8 cellular contexts compared by ENCODE assay signal in the genomic region with DNA sequence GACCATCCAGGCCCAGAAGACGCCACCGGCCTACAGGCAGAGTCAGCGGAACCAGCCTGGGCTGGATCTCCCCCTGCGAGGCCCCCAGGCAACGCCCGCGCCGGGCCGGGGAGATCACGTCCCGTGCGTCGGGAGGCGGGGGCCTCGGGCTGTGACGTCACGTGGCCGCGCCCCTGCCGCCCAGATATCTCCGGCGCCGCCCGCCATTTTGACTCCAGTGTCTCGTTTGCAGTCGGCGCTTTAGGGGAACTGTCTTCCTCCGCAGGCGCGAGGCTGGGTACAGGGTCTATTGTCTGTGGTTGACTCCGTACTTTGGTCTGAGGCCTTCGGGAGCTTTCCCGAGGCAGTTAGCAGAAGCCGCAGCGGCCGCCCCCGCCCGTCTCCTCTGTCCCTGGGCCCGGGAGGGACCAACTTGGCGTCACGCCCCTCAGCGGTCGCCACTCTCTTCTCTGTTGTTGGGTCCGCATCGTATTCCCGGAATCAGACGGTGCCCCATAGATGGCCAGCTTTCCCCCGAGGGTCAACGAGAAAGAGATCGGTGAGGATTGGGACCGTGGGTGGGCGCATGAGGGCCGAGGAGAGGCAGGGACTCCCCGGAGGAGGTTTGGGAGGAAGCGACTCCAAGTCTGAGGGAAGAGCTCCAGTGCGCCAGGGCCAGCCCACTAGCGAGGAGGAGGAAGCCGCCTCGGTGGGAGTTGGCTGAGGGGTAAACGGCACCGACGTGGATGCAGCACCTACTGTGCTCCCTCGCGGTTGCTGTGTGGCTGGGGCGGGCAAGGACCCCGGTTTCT. TPM values are rescaled to one million over a fixed set of nuclear protein-coding genes. Genes with fewer than 3 reads are reported as not detected.
DNase-seq lines count a peak whose midpoint lies in the region; ATAC-seq, FAIRE-seq and TF ChIP-seq lines count a peak whose summit lies in the region.

A gene with protein sequence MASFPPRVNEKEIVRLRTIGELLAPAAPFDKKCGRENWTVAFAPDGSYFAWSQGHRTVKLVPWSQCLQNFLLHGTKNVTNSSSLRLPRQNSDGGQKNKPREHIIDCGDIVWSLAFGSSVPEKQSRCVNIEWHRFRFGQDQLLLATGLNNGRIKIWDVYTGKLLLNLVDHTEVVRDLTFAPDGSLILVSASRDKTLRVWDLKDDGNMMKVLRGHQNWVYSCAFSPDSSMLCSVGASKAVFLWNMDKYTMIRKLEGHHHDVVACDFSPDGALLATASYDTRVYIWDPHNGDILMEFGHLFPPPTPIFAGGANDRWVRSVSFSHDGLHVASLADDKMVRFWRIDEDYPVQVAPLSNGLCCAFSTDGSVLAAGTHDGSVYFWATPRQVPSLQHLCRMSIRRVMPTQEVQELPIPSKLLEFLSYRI (plus strand): TSS at position 217 of the 791 bp plus-strand sequence. CDS start 282 bp downstream, at position 499.

- H3K4me1 ChIP-seq in OCI-LY1 (ENCODE audit: insufficient read depth, low read length, severe bottlenecking) (peaks cover 39% of the 10 kb centered on the region), endothelial cell of umbilical vein (ENCODE audit: control insufficient read depth, extremely low read depth, insufficient read depth, low read length) (peaks cover 14% of the 10 kb centered on the region)

- H3K4me2 ChIP-seq in OCI-LY1 (ENCODE audit: low read length) (peak within 1 kb of the TSS; percentile 67), endothelial cell of umbilical vein (ENCODE audit: insufficient read depth, low read length) (peak within 1 kb of the TSS; percentile 97)

- TF ChIP-seq POLR2A in endothelial cell of umbilical vein (IDR thresholded peaks at IDR 0.05; ENCODE audit: low read depth, low read length) = peak; percentile 99

- H3F3A ChIP-seq in OCI-LY1 (ENCODE audit: insufficient read depth, low read length) = no peaks in the 10 kb centered on the region

- H3K9me1 ChIP-seq in endothelial cell of umbilical vein (replicated peaks; ENCODE audit: control insufficient read depth, extremely low read depth, insufficient read depth, low read length) = no peaks in the 10 kb centered on the region

- TF ChIP-seq CTCF in OCI-LY1 (IDR thresholded peaks at IDR 0.05; ENCODE audit: low read length) (no peak; the same call in 1 of the 2 replicates), endothelial cell of umbilical vein (IDR thresholded peaks at IDR 0.05; ENCODE audit: extremely low read depth in 1 of 2, insufficient read depth in 1 of 2, low read depth in 1 of 2, low read length in 2 of 2) (no peak)

- peaks cover 49% of the 10 kb centered on the region for H3K79me2 ChIP-seq in OCI-LY1 (ENCODE audit: insufficient read depth, low read length)
- H3K79me2 ChIP-seq in endothelial cell of umbilical vein (ENCODE audit: control insufficient read depth, insufficient read depth, low read length) = peaks cover 50% of the 10 kb centered on the region

- POLR2A ChIA-PET in endothelial cell of umbilical vein (lab: Charles Lee) = interaction anchor here (0.6 to 2.6 kb wide), 19 partner anchors 9 to 90 kb away, joined by 3 to 20 read pairs (median 4); no protein-coding TSS in a partner anchor

- peak; percentile 67 for ATAC-seq in GM21528 (IDR thresholded peaks at IDR 0.05; ENCODE audit: low FRiP score, unreplicated experiment)

- H3K27me3 ChIP-seq in OCI-LY1 (ENCODE audit: insufficient read depth, low read length) = no peaks in the 10 kb centered on the region
- H3K27me3 ChIP-seq in endothelial cell of umbilical vein (ENCODE audit: control insufficient read depth in 2 of 2, insufficient read depth in 2 of 2, low read length in 2 of 2) = no peaks in the 10 kb centered on the region

- BruUV-seq in endothelial cell of umbilical vein (replicated peaks; lab: Mats Ljungman, UMichigan) = TSS peak; percentile 82

- H3K9me3 ChIP-seq in OCI-LY1 (ENCODE audit: low read length) = no peaks in the 10 kb centered on the region
- no peaks in the 10 kb centered on the region for H3K9me3 ChIP-seq in endothelial cell of umbilical vein (replicated peaks; ENCODE audit: control insufficient read depth, insufficient read depth, low read length)

- FAIRE-seq in endothelial cell of umbilical vein (lab: Jason Lieb, UNC) = peak; percentile 69

- CTCF ChIA-PET in endothelial cell of umbilical vein (lab: Charles Lee) = interaction anchor here (0.7 to 11.2 kb wide), 13 partner anchors 10 to 306 kb away, joined by 3 to 109 read pairs (median 7); no protein-coding TSS in a partner anchor

- no peaks in the 10 kb centered on the region for H3K36me3 ChIP-seq in OCI-LY1 (ENCODE audit: insufficient read depth, low read length)
- peaks cover 0 to 4% of the 10 kb centered on the region in 2 experiments for H3K36me3 ChIP-seq in endothelial cell of umbilical vein (ENCODE audit: control insufficient read depth in 2 of 2, extremely low read depth in 1 of 2, insufficient read depth in 2 of 2, low read length in 2 of 2)

- H3K4me3 ChIP-seq in OCI-LY1 (ENCODE audit: low read depth, low read length, poor library complexity, severe bottlenecking) = peak within 1 kb of the TSS; percentile 91
- peak within 1 kb of the TSS; percentile 45 to 96 (median 86) for H3K4me3 ChIP-seq in endothelial cell of umbilical vein (replicated peaks in 1 of 3; ENCODE audit: insufficient read depth in 1 of 3, low read depth in 1 of 3, low read length in 3 of 3)

- H3K9me2 ChIP-seq in OCI-LY1 (ENCODE audit: low read depth, low read length) = no peaks in the 10 kb centered on the region

- H4K20me1 ChIP-seq in OCI-LY1 (ENCODE audit: insufficient read depth, low read length) (no peaks in the 10 kb centered on the region), endothelial cell of umbilical vein (replicated peaks; ENCODE audit: control insufficient read depth, extremely low read depth, insufficient read depth, low read length) (no peaks in the 10 kb centered on the region)

- DNase-seq in DMS114 treated with DMSO at 0.1 percent for 48 hours (lab: John Stamatoyannopoulos, UW; ENCODE audit: unreplicated experiment) (peak; percentile 83), HuH-7.5 (ENCODE audit: low spot score) (peak; percentile 85), activated T-cell treated with anti-CD3 and anti-CD28 coated beads for 1 hour (ENCODE audit: low read depth) (peak; percentile 90), endothelial cell of umbilical vein (ENCODE audit: low read depth, low spot score) (peak; percentile 90), middle frontal gyrus (ENCODE audit: extremely low spot score, low spot score) (peak; percentile 91)
- peak; percentile 80 to 84 for DNase-seq in stimulated activated CD8-positive, alpha-beta memory T cell treated with anti-CD3 and anti-CD28 coated beads, Interleukin-2, amount 100 ng/mL, for 1 hour (ENCODE audit: low read depth in 2 of 2)

- dilution Hi-C loops in endothelial cell of umbilical vein (cut with MboI; ENCODE audit: extremely low pct_ligation_motif_present, low sequenced_read_pairs) = no loop called here

- H3K27ac ChIP-seq in OCI-LY1 (ENCODE audit: low read depth, low read length, poor library complexity, severe bottlenecking) = peak within 1 kb of the TSS; percentile 85
- H3K27ac ChIP-seq in endothelial cell of umbilical vein (ENCODE audit: insufficient read depth, low read depth, low read length) = peak within 1 kb of the TSS; percentile 94

- H3K9ac ChIP-seq in OCI-LY1 (ENCODE audit: low read length) = peak within 1 kb of the TSS; percentile 92
- H3K9ac ChIP-seq in endothelial cell of umbilical vein (replicated peaks; ENCODE audit: extremely low read depth, insufficient read depth, low read length) = peak within 1 kb of the TSS; percentile 96

- peak within 1 kb of the TSS; percentile 25; the same call in 1 of the 2 replicates for H2AFZ ChIP-seq in OCI-LY1 (ENCODE audit: low read length)
- H2AFZ ChIP-seq in endothelial cell of umbilical vein (ENCODE audit: low read depth, low read length) = peak within 1 kb of the TSS; percentile 71

- intact Hi-C loops in endothelial cell of umbilical vein (cut with micrococcal nuclease) = loop anchor here (1.0 to 2.0 kb wide), 8 partner anchors 9 to 59 kb away; no protein-coding TSS in a partner anchor

TF ChIP-seq in endothelial cell of umbilical vein, 7 proteins besides CTCF, POLR2A, EP300 and RAD21:
- TF ChIP-seq GATA2 (IDR thresholded peaks at IDR 0.05; ENCODE audit: insufficient read depth, insufficient read length, low read depth, low read length) (no peak), POLR2AphosphoS5 (IDR thresholded peaks at IDR 0.05; ENCODE audit: insufficient read depth, low read depth, low read length) (peak; percentile 99), FOS (IDR thresholded peaks at IDR 0.05; ENCODE audit: borderline replicate concordance, insufficient read depth, low read length) (no peak)
- TF ChIP-seq, protein P1, sequence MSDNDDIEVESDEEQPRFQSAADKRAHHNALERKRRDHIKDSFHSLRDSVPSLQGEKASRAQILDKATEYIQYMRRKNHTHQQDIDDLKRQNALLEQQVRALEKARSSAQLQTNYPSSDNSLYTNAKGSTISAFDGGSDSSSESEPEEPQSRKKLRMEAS (IDR thresholded peaks at IDR 0.05; ENCODE audit: insufficient read depth, insufficient read length) = peak; percentile 48
TF ChIP-seq in endothelial cell of umbilical vein: peak in this region for 2.

RNA-seq across cellular contexts. Expression of the gene that starts here (rescaled TPM):
- 334 and 471 TPM in 2 replicates for total RNA-seq in endothelial cell of umbilical vein
- polyA plus RNA-seq in endothelial cell of umbilical vein = 736 and 750 TPM in 2 replicates
- polyA plus RNA-seq in endothelial cell of umbilical vein (2011; cell fraction: cytosol; rRNA removed) = 205 and 437 TPM in 2 replicates
- polyA plus RNA-seq in endothelial cell of umbilical vein (2011; cell fraction: nucleus; rRNA removed) = 2,468 and 4,773 TPM in 2 replicates
- polyA plus RNA-seq in endothelial cell of umbilical vein (2012) = 242 and 354 TPM in 2 replicates
- 520 and 546 TPM in 2 replicates for polyA minus RNA-seq in endothelial cell of umbilical vein
- polyA minus RNA-seq in endothelial cell of umbilical vein (2011; cell fraction: cytosol; rRNA and poly(A)+ RNA removed) = 12.8 TPM
- 507 and 650 TPM in 2 replicates for polyA minus RNA-seq in endothelial cell of umbilical vein (2011; cell fraction: nucleus; rRNA and poly(A)+ RNA removed)

Comparison
In these comparisons a context has a peak if more than half of its experiments do, and no peak if none do; other contexts are left out.
1. Peak in every context shown above with its lines: DNase-seq, ATAC-seq, H3K4me3 ChIP-seq and H3K27ac ChIP-seq.